Comparison of ENCODE assay signal across 3 cellular contexts in genomic region chr1:12549460-12550349, GRCh38.
TF ChIP-seq lines count a peak whose summit lies in the region.

No MANE protein-coding gene starts in this region.

TF ChIP-seq in A549, 52 proteins besides CTCF, POLR2A, EP300 and RAD21 (continued from another document):
- peak; percentile 53 for TF ChIP-seq MAFK (IDR thresholded peaks at IDR 0.05; ENCODE audit: partially characterized antibody)
- peak; percentile 89 for TF ChIP-seq GATA3 (IDR thresholded peaks at IDR 0.05; ENCODE audit: borderline replicate concordance)
- 0 out of 4 replicates have a peak, but pooled peaks of 1 of the 2 experiments have one; percentile 34 for TF ChIP-seq CEBPB (IDR thresholded peaks at IDR 0.05)
- 0 out of 2 replicates have a peak, but pooled peaks have one; percentile 6 for TF ChIP-seq EHF (CRISPR knock-in tag; IDR thresholded peaks at IDR 0.05)
- peak; percentile 62 for TF ChIP-seq FOSL2 (IDR thresholded peaks at IDR 0.05)
- peak; percentile 93 for TF ChIP-seq FOSL2 (CRISPR knock-in tag; IDR thresholded peaks at IDR 0.05)
- peak; percentile 57 to 65; a peak in 3 of 5 replicates for TF ChIP-seq JUN (IDR thresholded peaks at IDR 0.05)
- TF ChIP-seq RARB (CRISPR knock-in tag; IDR thresholded peaks at IDR 0.05) = peak; percentile 79; the same call in 1 of the 2 replicates
- TF ChIP-seq ZNF302 (CRISPR knock-in tag; IDR thresholded peaks at IDR 0.05) = 0 out of 2 replicates have a peak, but pooled peaks have one; percentile 16
- TF ChIP-seq RCOR1 (IDR thresholded peaks at IDR 0.05; ENCODE audit: low read depth, low read length) = no peak
- TF ChIP-seq FOXS1 (CRISPR knock-in tag; IDR thresholded peaks at IDR 0.05) = 0 out of 2 replicates have a peak, but pooled peaks have one; percentile 25
- TF ChIP-seq E2F6 (IDR thresholded peaks at IDR 0.05; ENCODE audit: borderline replicate concordance, low read depth) = peak; percentile 8; the same call in 1 of the 2 replicates
- no peak for TF ChIP-seq NFE2L2 (conservative IDR thresholded peaks at IDR 0.05; ENCODE audit: low read length)
- peak; percentile 33 for TF ChIP-seq SMC3 (IDR thresholded peaks at IDR 0.05)
- no peak for TF ChIP-seq RFX5 (IDR thresholded peaks at IDR 0.05)
- TF ChIP-seq PBX3 (IDR thresholded peaks at IDR 0.05) = no peak; the same call in none of the 2 replicates
- TF ChIP-seq ATOH8 (CRISPR knock-in tag; IDR thresholded peaks at IDR 0.05; ENCODE audit: low read depth) = peak; percentile 30; the same call in 1 of the 2 replicates
- TF ChIP-seq JUNB (IDR thresholded peaks at IDR 0.05) = peak; percentile 84
- no peak; the same call in 1 of the 2 replicates for TF ChIP-seq HOXB13 (CRISPR knock-in tag; IDR thresholded peaks at IDR 0.05; ENCODE audit: low read depth)
- peak; percentile 85 for TF ChIP-seq BHLHE40 (IDR thresholded peaks at IDR 0.05; ENCODE audit: low read depth, low read length)
- no peak for TF ChIP-seq MAZ (IDR thresholded peaks at IDR 0.05; ENCODE audit: borderline replicate concordance, low read depth, low read length)
- peak; percentile 60 for TF ChIP-seq USF2 (IDR thresholded peaks at IDR 0.05)

TF ChIP-seq in HCT116, 20 proteins besides CTCF, POLR2A, EP300 and RAD21 (continued from another document):
- no peak for TF ChIP-seq REST (IDR thresholded peaks at IDR 0.05; ENCODE audit: low read depth)
- TF ChIP-seq YY1 (IDR thresholded peaks at IDR 0.05; ENCODE audit: extremely low read depth, insufficient replicate concordance, low read depth, low read length) = no peak
- peak; percentile 93 for TF ChIP-seq JUND (IDR thresholded peaks at IDR 0.05)
- TF ChIP-seq ATF3 (IDR thresholded peaks at IDR 0.05) = no peak
- TF ChIP-seq CEBPB (IDR thresholded peaks at IDR 0.05; ENCODE audit: low read depth) = no peak; the same call in none of the 2 replicates
- TF ChIP-seq EZH2 (IDR thresholded peaks at IDR 0.05) = no peak
- TF ChIP-seq SIN3A (IDR thresholded peaks at IDR 0.05; ENCODE audit: low read depth) = peak; percentile 95
- TF ChIP-seq SRF (IDR thresholded peaks at IDR 0.05; ENCODE audit: low read depth) = no peak
- TF ChIP-seq ZBTB33 (IDR thresholded peaks at IDR 0.05; ENCODE audit: extremely low read depth, insufficient replicate concordance, low read length) = no peak
- peak; percentile 94 for TF ChIP-seq SP1 (IDR thresholded peaks at IDR 0.05; ENCODE audit: low read depth)
- no peak for TF ChIP-seq EGR1 (IDR thresholded peaks at IDR 0.05; ENCODE audit: low read depth)
- TF ChIP-seq CBX3 (IDR thresholded peaks at IDR 0.05; ENCODE audit: low read depth) = peak; percentile 89; the same call in 1 of the 2 replicates
- peak; percentile 69 for TF ChIP-seq POLR2AphosphoS5 (IDR thresholded peaks at IDR 0.05; ENCODE audit: low read depth, low read length)
- TF ChIP-seq MAX (IDR thresholded peaks at IDR 0.05) = peak; percentile 90
- TF ChIP-seq TCF7L2 (IDR thresholded peaks at IDR 0.05; ENCODE audit: borderline replicate concordance, extremely low read depth, insufficient read depth, insufficient read length) = peak; percentile 71
- no peak for TF ChIP-seq EZH2phosphoT487 (IDR thresholded peaks at IDR 0.05; ENCODE audit: borderline replicate concordance)
- TF ChIP-seq FOSL1 (IDR thresholded peaks at IDR 0.05; ENCODE audit: low read depth) = peak; percentile 92

TF ChIP-seq in WTC11, 78 proteins besides CTCF, POLR2A, EP300 and RAD21 (continued from another document):
- TF ChIP-seq SOX15 (CRISPR knock-in tag; IDR thresholded peaks at IDR 0.05) = no peak
- no peak for TF ChIP-seq ZBTB43 (CRISPR knock-in tag; IDR thresholded peaks at IDR 0.05)
- no peak for TF ChIP-seq KAT7 (CRISPR knock-in tag; IDR thresholded peaks at IDR 0.05; ENCODE audit: borderline replicate concordance)
- TF ChIP-seq RELA (CRISPR knock-in tag; IDR thresholded peaks at IDR 0.05; ENCODE audit: borderline replicate concordance) = no peak
- TF ChIP-seq NFATC4 (CRISPR knock-in tag; IDR thresholded peaks at IDR 0.05) = no peak
- no peak for TF ChIP-seq ZNF512 (CRISPR knock-in tag; IDR thresholded peaks at IDR 0.05; ENCODE audit: borderline replicate concordance)
